Comparison of ENCODE assay signal across 8 cellular contexts in genomic region chr10:27152687-27153086, GRCh38. TPM values are rescaled to one million over a fixed set of nuclear protein-coding genes. Genes with fewer than 3 reads are reported as not detected.
DNase-seq lines count a peak whose midpoint lies in the region; ATAC-seq and TF ChIP-seq lines count a peak whose summit lies in the region.

No MANE protein-coding gene starts in this region.

- peaks cover 1% of the 10 kb centered on the region for H3K4me1 ChIP-seq in right cardiac atrium (ENCODE audit: control insufficient read depth, insufficient read depth, low read length)

- TF ChIP-seq CTCF in brain (conservative IDR thresholded peaks at IDR 0.05) (no peak), mesothelial cell of epicardium (IDR thresholded peaks at IDR 0.05; ENCODE audit: unreplicated experiment) (no peak)

- intact Hi-C loops in right cardiac atrium (cut with DNase I), result no loop called here
- intact Hi-C loops in left ventricle myocardium superior (cut with micrococcal nuclease), result no loop called here

- H3K27ac Mint-ChIP-seq in brain, result peak overlapping the region; percentile 99 to 100 (median 99)
- H3K27ac Mint-ChIP-seq in mesothelial cell of epicardium, result peak overlapping the region; percentile 100

- H3K36me3 Mint-ChIP-seq in brain, result peaks cover 51% of the 10 kb centered on the region
- H3K36me3 Mint-ChIP-seq in mesothelial cell of epicardium, result peaks cover 6% of the 10 kb centered on the region

- H3K9me3 ChIP-seq in right cardiac atrium (ENCODE audit: control insufficient read depth, low read length), result no peaks in the 10 kb centered on the region

- H3K27me3 Mint-ChIP-seq in brain, result peaks cover 25% of the 10 kb centered on the region
- H3K27me3 Mint-ChIP-seq in mesothelial cell of epicardium (ENCODE audit: low read depth), result no peaks in the 10 kb centered on the region

- no peak overlapping the region for H3K27ac ChIP-seq in right cardiac atrium (ENCODE audit: low read length)

- no peak for ATAC-seq in right cardiac atrium
- ATAC-seq in left ventricle myocardium superior, result no peak
- ATAC-seq in GM18520 (IDR thresholded peaks at IDR 0.05; ENCODE audit: unreplicated experiment), result no peak

- no peak for DNase-seq in right cardiac atrium
- DNase-seq in left ventricle myocardium superior, result no peak
- DNase-seq in mesothelial cell of epicardium (ENCODE audit: low spot score in 2 of 2, unreplicated experiment in 2 of 2), result no peak
- DNase-seq in central memory CD4-positive, alpha-beta T cell, result no peak
- no peak for DNase-seq in GM03348 (ENCODE audit: low spot score)
- DNase-seq in stimulated activated CD4-positive, alpha-beta T cell treated with anti-CD3 and anti-CD28 coated beads, Interleukin-15, amount 100 ng/mL, for 24 hours, result no peak

- peak overlapping the region; percentile 97 for H3K4me3 ChIP-seq in right cardiac atrium (ENCODE audit: low read length)

- H3K4me1 Mint-ChIP-seq in brain (peaks cover 67% of the 10 kb centered on the region), mesothelial cell of epicardium (peaks cover 25% of the 10 kb centered on the region)

- H3K9me3 Mint-ChIP-seq in brain (peaks cover 0 to 11% (median 0%) of the 10 kb centered on the region in 5 experiments), mesothelial cell of epicardium (no peaks in the 10 kb centered on the region)

- H3K27me3 ChIP-seq in right cardiac atrium (ENCODE audit: control insufficient read depth, insufficient read depth), result no peaks in the 10 kb centered on the region

- peak overlapping the region; percentile 97 to 100 (median 99) for H3K4me3 Mint-ChIP-seq in brain
- peak overlapping the region; percentile 100 for H3K4me3 Mint-ChIP-seq in mesothelial cell of epicardium

RNA-seq across cellular contexts. Expression of gene YME1L1, which starts 1.5 kb away (rescaled TPM):
- total RNA-seq in right cardiac atrium, result 10 to 100 TPM; 80.2 to 89.1 (median 82.9) TPM
- polyA plus RNA-seq in right cardiac atrium, result 36.0 TPM
- total RNA-seq in left ventricle myocardium superior, result 95.5 TPM
- polyA plus RNA-seq in brain (ENCODE audit: insufficient read depth, low read depth, low replicate concordance), result 65.1 TPM
- total RNA-seq in mesothelial cell of epicardium, result 103 to 114 TPM (median 113 TPM) in 3 replicates

RNA-seq across cellular contexts. Expression of gene MASTL, which starts 2.5 kb away (rescaled TPM):
- total RNA-seq in right cardiac atrium, result 1 to 10 TPM; 2.6 to 3.5 (median 2.8) TPM
- polyA plus RNA-seq in right cardiac atrium, result 1.4 TPM
- 1.4 TPM for total RNA-seq in left ventricle myocardium superior
- 12.5 TPM for polyA plus RNA-seq in brain (ENCODE audit: insufficient read depth, low read depth, low replicate concordance)
- 11.8 to 12.5 TPM (median 11.8 TPM) in 3 replicates for total RNA-seq in mesothelial cell of epicardium

RNA-seq across cellular contexts. Expression of gene ANKRD26, which starts 52.4 kb away (rescaled TPM):
- 10 to 100 TPM in 2 of 4 donors, 1 to 10 TPM in 2; 8.7 to 13.6 (median 10.5) TPM for total RNA-seq in right cardiac atrium
- 6.7 TPM for polyA plus RNA-seq in right cardiac atrium
- total RNA-seq in left ventricle myocardium superior, result 12.3 TPM
- polyA plus RNA-seq in brain (ENCODE audit: insufficient read depth, low read depth, low replicate concordance), result 0.56 TPM
- total RNA-seq in mesothelial cell of epicardium, result 16.2 to 17.7 TPM (median 16.9 TPM) in 3 replicates
